Comparison of ENCODE assay signal across 27 cellular contexts in the genomic region with DNA sequence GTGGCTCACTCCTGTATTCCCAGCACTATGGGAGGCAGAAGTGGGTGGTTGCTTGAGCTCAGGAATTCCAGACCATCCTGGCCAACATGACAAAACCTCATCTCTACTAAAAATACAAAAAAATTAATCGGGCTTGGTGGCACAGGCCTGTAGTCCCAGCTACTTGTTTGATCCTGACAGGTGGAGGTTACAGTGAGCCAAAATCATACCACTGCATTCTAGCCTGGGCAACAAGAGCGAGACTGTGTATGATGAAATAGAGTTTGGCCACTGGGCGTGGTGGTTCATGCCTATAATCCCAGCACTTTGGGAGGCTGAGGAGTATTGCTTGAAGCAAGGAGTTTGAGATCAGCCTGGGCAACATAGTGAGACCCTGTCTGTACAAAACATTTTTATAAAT.
"Had no signal": no experiment of that assay in that cellular context is flagged by ENCODE, and none has a peak within 500 bp of the region (broad histone marks: within the 10 kb centered on the region; RNA-seq: fewer than 3 reads in every experiment).

No MANE protein-coding gene starts in this region.

- ATAC-seq: activated CD4-positive, alpha-beta T cell treated with anti-CD3 and anti-CD28 coated beads for 36 hours; activated T-cell treated with anti-CD3 and anti-CD28 coated beads, Interleukin-2, amount 50 U/mL, for 72 hours; Panc1 had no signal

- H3K9me3 Mint-ChIP-seq: activated CD4-positive, alpha-beta memory T cell treated with anti-CD3 and anti-CD28 coated beads, Interleukin-2, amount 10 ng/mL, durations not matched to agents 7 days and 5 days; activated naive CD4-positive, alpha-beta T cell treated with anti-CD3 and anti-CD28 coated beads, Interleukin-2, amount 10 ng/mL, durations not matched to agents 7 days and 5 days; activated naive CD8-positive, alpha-beta T cell treated with anti-CD3 and anti-CD28 coated beads for 36 hours; activated T-cell treated with anti-CD3 and anti-CD28 coated beads, Interleukin-2, amount 50 U/mL, for 72 hours; activated T-helper 2 cell treated with anti-CD3 and anti-CD28 coated beads, Interferon-gamma antibody, Interleukin-2, Interleukin-4, amounts not matched to agents 10 μg/mL and 5 μg/mL and 100 μg/mL, durations not matched to agents 14 hours and 24 hours and 36 hours had no signal

- H3K36me3 Mint-ChIP-seq: activated naive CD4-positive, alpha-beta T cell treated with anti-CD3 and anti-CD28 coated beads, Interleukin-2, amount 10 ng/mL, durations not matched to agents 7 days and 5 days had no signal

- H3K4me1 Mint-ChIP-seq: activated CD4-positive, alpha-beta T cell treated with anti-CD3 and anti-CD28 coated beads for 36 hours; activated naive CD4-positive, alpha-beta T cell treated with anti-CD3 and anti-CD28 coated beads, Interleukin-2, amount 10 ng/mL, durations not matched to agents 7 days and 5 days had no signal

- H3K27me3 Mint-ChIP-seq: activated CD4-positive, alpha-beta memory T cell treated with anti-CD3 and anti-CD28 coated beads, Interleukin-2, amount 10 ng/mL, durations not matched to agents 7 days and 5 days; activated CD4-positive, alpha-beta T cell treated with anti-CD3 and anti-CD28 coated beads for 36 hours; activated naive CD4-positive, alpha-beta T cell treated with anti-CD3 and anti-CD28 coated beads, Interleukin-2, amount 10 ng/mL, durations not matched to agents 7 days and 5 days; activated naive CD8-positive, alpha-beta T cell treated with anti-CD3 and anti-CD28 coated beads for 36 hours had no signal

- H3K4me3 Mint-ChIP-seq: activated CD4-positive, alpha-beta memory T cell treated with anti-CD3 and anti-CD28 coated beads, Interleukin-2, amount 10 ng/mL, durations not matched to agents 7 days and 5 days; activated CD4-positive, alpha-beta T cell treated with anti-CD3 and anti-CD28 coated beads for 36 hours; activated naive CD4-positive, alpha-beta T cell treated with anti-CD3 and anti-CD28 coated beads, Interleukin-2, amount 10 ng/mL, durations not matched to agents 7 days and 5 days; activated naive CD8-positive, alpha-beta T cell treated with anti-CD3 and anti-CD28 coated beads for 36 hours; activated T-cell treated with anti-CD3 and anti-CD28 coated beads, Interleukin-2, amount 50 U/mL, for 72 hours had no signal

- DNase-seq: activated CD4-positive, alpha-beta memory T cell treated with anti-CD3 and anti-CD28 coated beads, Interleukin-2, amount 10 ng/mL, durations not matched to agents 7 days and 5 days; activated CD4-positive, alpha-beta T cell treated with anti-CD3 and anti-CD28 coated beads for 36 hours; activated CD4-positive, alpha-beta T cell treated with anti-CD3 and anti-CD28 coated beads, Interleukin-2, amount 50 U/mL, for 1 hour; activated CD8-positive, alpha-beta memory T cell treated with anti-CD3 and anti-CD28 coated beads, Interleukin-2, amount 50 U/mL, for 4 hours; activated gamma-delta T cell treated with Interleukin-2 at 50 U/mL for 16 hours; activated naive CD4-positive, alpha-beta T cell treated with anti-CD3 and anti-CD28 coated beads, Interleukin-2, amount 10 ng/mL, durations not matched to agents 7 days and 5 days; activated naive CD8-positive, alpha-beta T cell treated with anti-CD3 and anti-CD28 coated beads for 36 hours; activated T-cell treated with anti-CD3 and anti-CD28 coated beads, Interleukin-2, amount 50 U/mL, for 72 hours; anterior cingulate cortex; central memory CD4-positive, alpha-beta T cell; Karpas-422; NCI-H1048; NCI-H146; NCI-H187 treated with DMSO at 0.1 percent for 48 hours; NCI-H2081 treated with DMSO at 0.1 percent for 48 hours; NCI-H226; NCI-H510A; NCI-H526 treated with DMSO at 0.1 percent for 48 hours; Right ventricle myocardium superior; RPMI8226; SJCRH30; SK-N-SH; T-helper 1 cell; WERI-Rb-1 had no signal

- H3K9ac ChIP-seq: SK-N-SH had no signal

- H3K27me3 ChIP-seq: breast epithelium, SJCRH30 had no signal

- H3K4me2 ChIP-seq: SK-N-SH had no signal

- H3K27ac Mint-ChIP-seq: activated CD4-positive, alpha-beta memory T cell treated with anti-CD3 and anti-CD28 coated beads, Interleukin-2, amount 10 ng/mL, durations not matched to agents 7 days and 5 days; activated CD4-positive, alpha-beta T cell treated with anti-CD3 and anti-CD28 coated beads for 36 hours; activated naive CD4-positive, alpha-beta T cell treated with anti-CD3 and anti-CD28 coated beads, Interleukin-2, amount 10 ng/mL, durations not matched to agents 7 days and 5 days; activated naive CD8-positive, alpha-beta T cell treated with anti-CD3 and anti-CD28 coated beads for 36 hours; activated T-cell treated with anti-CD3 and anti-CD28 coated beads, Interleukin-2, amount 50 U/mL, for 72 hours; activated T-helper 2 cell treated with anti-CD3 and anti-CD28 coated beads, Interferon-gamma antibody, Interleukin-2, Interleukin-4, amounts not matched to agents 10 μg/mL and 5 μg/mL and 100 μg/mL, durations not matched to agents 14 hours and 24 hours and 36 hours had no signal

- H3K27ac ChIP-seq: breast epithelium, WERI-Rb-1 had no signal

- H3K4me1 ChIP-seq: breast epithelium had no signal

- H3K36me3 ChIP-seq: breast epithelium, SJCRH30, WERI-Rb-1 had no signal

- H3K4me3 ChIP-seq: breast epithelium, SJCRH30 had no signal
